Comparison of ENCODE assay signal across 14 cellular contexts in genomic region chr1:193241132-193241827, GRCh38. TPM values are rescaled to one million over a fixed set of nuclear protein-coding genes. Genes with fewer than 3 reads are reported as not detected.
DNase-seq lines count a peak whose midpoint lies in the region; ATAC-seq and TF ChIP-seq lines count a peak whose summit lies in the region.
"Had no signal": no experiment of that assay in that cellular context is flagged by ENCODE, and none has a peak within 500 bp of the region (broad histone marks: within the 10 kb centered on the region; RNA-seq: fewer than 3 reads in every experiment).

No MANE protein-coding gene starts in this region.

- no peaks in the 10 kb centered on the region for H3K9me3 ChIP-seq in T-helper 17 cell (ENCODE audit: control insufficient read depth, low read length, poor library complexity, severe bottlenecking)
- H3K9me3 ChIP-seq: gastrocnemius medialis, tibial artery had no signal

- no peaks in the 10 kb centered on the region for H3K9me3 Mint-ChIP-seq in natural killer cell

- H3K27ac Mint-ChIP-seq in T-helper 17 cell (peak overlapping the region; percentile 74), natural killer cell (peak overlapping the region; percentile 53 to 77)

- H3K4me1 Mint-ChIP-seq in T-helper 17 cell (peaks cover 28% of the 10 kb centered on the region), natural killer cell (peaks cover 41 to 42% of the 10 kb centered on the region in 2 donors)

- no peak for TF ChIP-seq CTCF in natural killer cell (IDR thresholded peaks at IDR 0.05)

- intact Hi-C loops in natural killer cell (cut with micrococcal nuclease) = no loop called here

- H3K36me3 Mint-ChIP-seq in T-helper 17 cell (ENCODE audit: low read depth) (peaks cover 7% of the 10 kb centered on the region), natural killer cell (peaks cover 6% of the 10 kb centered on the region)

- DNase-seq in T-helper 17 cell (no peak), natural killer cell (no peak), anterior cingulate cortex (lab: John Stamatoyannopoulos, UW) (no peak), putamen (ENCODE audit: low spot score) (no peak), T-helper 9 cell (no peak)
- DNase-seq: activated CD8-positive, alpha-beta memory T cell treated with anti-CD3 and anti-CD28 coated beads, Interleukin-2, amount 50 U/mL, for 4 hours; effector CD8-positive, alpha-beta T cell; gastrocnemius medialis; kidney glomerular epithelial cell; NCI-H1105 treated with DMSO at 0.1 percent for 48 hours; NCI-H510A treated with DMSO at 0.1 percent for 48 hours; tibial artery had no signal

- H3K4me3 Mint-ChIP-seq in T-helper 17 cell = peak overlapping the region; percentile 26
- peak overlapping the region; percentile 81 for H3K4me3 Mint-ChIP-seq in natural killer cell

- peak; percentile 67 for ATAC-seq in GM18907 (IDR thresholded peaks at IDR 0.05; ENCODE audit: unreplicated experiment)
- ATAC-seq in GM21723 (IDR thresholded peaks at IDR 0.05; ENCODE audit: unreplicated experiment) = peak; percentile 56
- no peak for ATAC-seq in T-helper 17 cell
- ATAC-seq in natural killer cell = peak in 2 of 3 donors; percentile 50 to 70
- ATAC-seq: gastrocnemius medialis had no signal

- H3K27me3 Mint-ChIP-seq in T-helper 17 cell (no peaks in the 10 kb centered on the region), natural killer cell (ENCODE audit: low read depth in 2 of 2) (no peaks in the 10 kb centered on the region)

RNA-seq across cellular contexts. Expression of gene B3GALT2, which starts 54.9 kb away (rescaled TPM):
- total RNA-seq in T-helper 17 cell = 1 to 10 TPM; 3.3 to 6.0 TPM
- total RNA-seq in natural killer cell = not detected

Comparison
In these comparisons a context has a peak if more than half of its experiments do, and no peak if none do; other contexts are left out.
1. RNA of gene B3GALT2, which starts 54.9 kb away (total RNA-seq): 3.3 to 6.0 TPM in T-helper 17 cell; not detected in natural killer cell; every median in the first group is over 4 times any median in the second.